ENCODE assay signal across 1 cellular context in genomic region chr1:22444856-22445255, GRCh38.
TF ChIP-seq lines count a peak whose summit lies in the region.

No MANE protein-coding gene starts in this region.

TF ChIP-seq in K562, 482 proteins besides CTCF, POLR2A, EP300 and RAD21:
- TF ChIP-seq TGIF2 (CRISPR knock-in tag; IDR thresholded peaks at IDR 0.05) = no peak
- 0 out of 2 replicates have a peak, but pooled peaks have one; percentile 18 for TF ChIP-seq NFIC (IDR thresholded peaks at IDR 0.05)
- no peak for TF ChIP-seq RBM15 (IDR thresholded peaks at IDR 0.05; ENCODE audit: insufficient read depth, low read length)
- TF ChIP-seq PRPF4 (IDR thresholded peaks at IDR 0.05; ENCODE audit: insufficient read depth, low read depth, low read length, poor library complexity, severe bottlenecking) = no peak
